ENCODE assay signal across 9 cellular contexts in the genomic region with DNA sequence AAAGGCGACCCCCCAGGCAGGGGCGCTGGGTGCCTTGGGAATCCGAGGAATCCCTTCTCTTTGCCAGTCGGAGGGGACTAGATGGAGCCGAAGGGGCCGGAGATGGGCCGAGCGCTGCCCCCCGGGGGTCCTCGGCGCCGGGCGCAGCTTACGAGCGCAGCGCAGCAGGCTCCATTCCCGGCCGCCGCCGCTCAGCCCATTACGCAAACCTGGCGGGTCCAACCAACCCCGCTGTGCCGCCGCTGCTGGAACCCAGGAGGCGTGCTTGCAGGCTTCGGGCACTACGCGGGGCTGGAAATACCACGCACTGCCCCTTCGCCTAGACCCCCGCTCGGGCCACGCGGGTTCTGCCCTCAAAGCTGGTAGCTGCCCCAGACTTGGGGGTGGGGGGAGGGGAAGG. TPM values are rescaled to one million over a fixed set of nuclear protein-coding genes. Genes with fewer than 3 reads are reported as not detected.
DNase-seq lines count a peak whose midpoint lies in the region; ATAC-seq and TF ChIP-seq lines count a peak whose summit lies in the region.
"Not testable (repeated sequence)": the region's sequence is repeated elsewhere in the genome, so short reads cannot be mapped to it uniquely, and the experiment has no call there.
"Had no signal": no experiment of that assay in that cellular context is flagged by ENCODE, and none has a peak within 500 bp of the region (broad histone marks: within the 10 kb centered on the region; RNA-seq: fewer than 3 reads in every experiment).

No MANE protein-coding gene starts in this region.

- H3K27ac Mint-ChIP-seq in activated naive CD4-positive, alpha-beta T cell treated with anti-CD3 and anti-CD28 coated beads, Interleukin-2, amount 50 U/mL, for 72 hours; stimulated activated naive B cell treated with anti-CD40 and anti-IgM and Interleukin-4, amounts not matched to agents 10 μg/mL and 1 μg/mL and 100 μg/mL, for 72 hours: not testable (repeated sequence)

- not testable (repeated sequence) for H3K36me3 ChIP-seq in BE2C; MG63; fibroblast of lung (ENCODE audit: control insufficient read depth, insufficient read depth, low read length); lung (ENCODE audit: control insufficient read depth in 2 of 2, insufficient read depth in 2 of 2, low read length in 2 of 2)

- TF ChIP-seq CTCF in BE2C (IDR thresholded peaks at IDR 0.05; ENCODE audit: low read depth, low read length); fibroblast of lung (conservative IDR thresholded peaks at IDR 0.05 in 1 of 2, IDR thresholded peaks at IDR 0.05 in 1 of 2; ENCODE audit: low read depth in 1 of 2, low read length in 2 of 2); lung (IDR thresholded peaks at IDR 0.05; ENCODE audit: control extremely low read depth, extremely low read depth): not testable (repeated sequence)

- H3K79me2 ChIP-seq in fibroblast of lung (ENCODE audit: control insufficient read depth, insufficient read depth, low read length) = not testable (repeated sequence)

- H4K20me1 ChIP-seq in fibroblast of lung (ENCODE audit: control insufficient read depth, extremely low read depth, insufficient read depth, low read length) = not testable (repeated sequence)

- not testable (repeated sequence) for H3K27me3 Mint-ChIP-seq in stimulated activated naive B cell treated with anti-CD40 and anti-IgM and Interleukin-4, amounts not matched to agents 10 μg/mL and 1 μg/mL and 100 μg/mL, for 72 hours

- H3K9ac ChIP-seq in fibroblast of lung (ENCODE audit: insufficient read depth, low read length) = peak overlapping the region; percentile 30

- H3K27me3 ChIP-seq in BE2C; MG63; fibroblast of lung (ENCODE audit: control insufficient read depth, insufficient read depth, low read length); lung (ENCODE audit: control insufficient read depth, insufficient read depth): not testable (repeated sequence)

- not testable (repeated sequence) for H2AFZ ChIP-seq in fibroblast of lung (ENCODE audit: low read length)

- WGBS in lung, 2 donors = 0% methylated on average over 15 to 25 of the region's 35 CpGs

- H3K4me3 Mint-ChIP-seq in stimulated activated naive B cell treated with anti-CD40 and anti-IgM and Interleukin-4, amounts not matched to agents 10 μg/mL and 1 μg/mL and 100 μg/mL, for 72 hours = peak overlapping the region in 1 of 2 donors; percentile 32

- DNase-seq in BE2C (peak; percentile 56), MG63 (peak; percentile 65), lung (ENCODE audit: low spot score) (peak; percentile 48)
- peak; percentile 18 to 22 for DNase-seq in activated CD4-positive, alpha-beta T cell treated with anti-CD3 and anti-CD28 coated beads, Interleukin-2, amount 50 U/mL, for 24 hours (ENCODE audit: low read depth in 1 of 2, low spot score in 1 of 2)
- DNase-seq in activated naive CD4-positive, alpha-beta T cell treated with anti-CD3 and anti-CD28 coated beads, Interleukin-2, amount 50 U/mL, for 72 hours (ENCODE audit: low spot score in 2 of 2) = peak; percentile 59 to 71
- not testable (repeated sequence) for DNase-seq in fibroblast of lung (ENCODE audit: low read depth in 2 of 2)
- peak; percentile 45 for DNase-seq in stimulated activated naive B cell treated with anti-CD40 and anti-IgM and Interleukin-4, amounts not matched to agents 10 μg/mL and 1 μg/mL and 100 μg/mL, for 72 hours

- H3K4me2 ChIP-seq in fibroblast of lung (ENCODE audit: extremely low read depth, insufficient read depth, low read length) = not testable (repeated sequence)

- not testable (repeated sequence) for H3K4me3 ChIP-seq in BE2C (ENCODE audit: low read depth, low read length); lung
- H3K4me3 ChIP-seq in MG63 = peak overlapping the region; percentile 38
- H3K4me3 ChIP-seq in fibroblast of lung (replicated peaks in 1 of 4; ENCODE audit: control extremely low read depth in 1 of 4, insufficient read depth in 1 of 4, low read depth in 3 of 4, low read length in 4 of 4) = peak overlapping the region in 1 of 4 experiments; percentile 42
- H3K4me3 ChIP-seq in skin epidermis = peak overlapping the region; percentile 37 to 59 (median 55)

- not testable (repeated sequence) for H3K36me3 Mint-ChIP-seq in activated naive CD4-positive, alpha-beta T cell treated with anti-CD3 and anti-CD28 coated beads, Interleukin-2, amount 50 U/mL, for 72 hours; stimulated activated naive B cell treated with anti-CD40 and anti-IgM and Interleukin-4, amounts not matched to agents 10 μg/mL and 1 μg/mL and 100 μg/mL, for 72 hours

- not testable (repeated sequence) for ATAC-seq in activated naive CD4-positive, alpha-beta T cell treated with anti-CD3 and anti-CD28 coated beads, Interleukin-2, amount 50 U/mL, for 72 hours; lung (ENCODE audit: insufficient read depth, low FRiP score); stimulated activated naive B cell treated with anti-CD40 and anti-IgM and Interleukin-4, amounts not matched to agents 10 μg/mL and 1 μg/mL and 100 μg/mL, for 72 hours (replicated peaks)

- not testable (repeated sequence) for H3K9me3 ChIP-seq in BE2C; MG63; fibroblast of lung (ENCODE audit: control insufficient read depth, insufficient read depth, low read depth, low read length); lung (ENCODE audit: control insufficient read depth in 2 of 2, insufficient read depth in 1 of 2, low read length in 1 of 2)

- H3K9me3 Mint-ChIP-seq in activated naive CD4-positive, alpha-beta T cell treated with anti-CD3 and anti-CD28 coated beads, Interleukin-2, amount 50 U/mL, for 72 hours; stimulated activated naive B cell treated with anti-CD40 and anti-IgM and Interleukin-4, amounts not matched to agents 10 μg/mL and 1 μg/mL and 100 μg/mL, for 72 hours: not testable (repeated sequence)

- H3K4me1 ChIP-seq in BE2C; fibroblast of lung (ENCODE audit: control insufficient read depth, extremely low read depth, insufficient read depth, low read length); lung (ENCODE audit: control insufficient read depth in 2 of 2, insufficient read depth in 2 of 2, low read length in 2 of 2): not testable (repeated sequence)

- not testable (repeated sequence) for H3K4me1 Mint-ChIP-seq in stimulated activated naive B cell treated with anti-CD40 and anti-IgM and Interleukin-4, amounts not matched to agents 10 μg/mL and 1 μg/mL and 100 μg/mL, for 72 hours

- H3K27ac ChIP-seq in fibroblast of lung (ENCODE audit: insufficient read depth, low read length); lung (ENCODE audit: low read depth in 1 of 2, low read length in 1 of 2): not testable (repeated sequence)
- peak overlapping the region in 18 of 21 experiments; percentile 50 to 93 (median 82) for H3K27ac ChIP-seq in skin epidermis

RNA-seq across cellular contexts. Expression of a gene that starts 26.9 kb away (rescaled TPM):
- 2.0 TPM for polyA plus RNA-seq in BE2C (2012; ENCODE audit: insufficient read depth, insufficient read length, low read depth)
- total RNA-seq in MG63 (2014; rRNA removed; shearing (Covaris generic); ENCODE audit: low replicate concordance) = not detected in 2 replicates
- total RNA-seq in activated naive CD4-positive, alpha-beta T cell treated with anti-CD3 and anti-CD28 coated beads, Interleukin-2, amount 50 U/mL, for 72 hours = not detected
- not detected in 2 replicates for total RNA-seq in fibroblast of lung
- not detected in 2 replicates for polyA plus RNA-seq in fibroblast of lung
- polyA plus RNA-seq in fibroblast of lung (2012) = not detected in 2 replicates
- polyA minus RNA-seq in fibroblast of lung (ENCODE audit: low replicate concordance) = not detected in 2 replicates
- total RNA-seq in lung = not detected
- polyA plus RNA-seq in lung = not detected
- total RNA-seq: T-helper 1 cell treated with Interleukin-12 subunit alpha and Interleukin-12 subunit beta and Interleukin-4 antibody, amounts not matched to agents 30 ng/mL and 1 ng/mL, for 36 hours had no signal
